6 cellular contexts compared by ENCODE assay signal in genomic region chr1:56648546-56648945, GRCh38. TPM values are rescaled to one million over a fixed set of nuclear protein-coding genes. Genes with fewer than 3 reads are reported as not detected.
"Had no signal": no experiment of that assay in that cellular context is flagged by ENCODE, and none has a peak within 500 bp of the region (broad histone marks: within the 10 kb centered on the region; RNA-seq: fewer than 3 reads in every experiment).

No MANE protein-coding gene starts in this region.

- H3K4me3 Mint-ChIP-seq: GM23338, H9, HFFc6, IgD-negative memory B cell had no signal

- H3K9me3 Mint-ChIP-seq: GM23338, H9, HFFc6 had no signal

- H3K36me3 Mint-ChIP-seq: IgD-negative memory B cell had no signal

- ATAC-seq: GM23338 had no signal

- H3K4me3 ChIP-seq: GM23338 had no signal

- H3K27ac Mint-ChIP-seq: GM23338, H9, HFFc6, IgD-negative memory B cell had no signal

- DNase-seq: H9, HCEC 1CT, HFFc6 had no signal

RNA-seq across cellular contexts. Expression of gene PRKAA2, which starts 3.4 kb away (rescaled TPM):
- total RNA-seq: HT-29 had no signal
- polyA plus RNA-seq: IgD-negative memory B cell had no signal
